In genomic region chr15:58307313-58307961, GRCh38 we compare ENCODE assay signal across 13 cellular contexts.
DNase-seq lines count a peak whose midpoint lies in the region; ATAC-seq, FAIRE-seq and TF ChIP-seq lines count a peak whose summit lies in the region.
"Had no signal": no experiment of that assay in that cellular context is flagged by ENCODE, and none has a peak within 500 bp of the region (broad histone marks: within the 10 kb centered on the region; RNA-seq: fewer than 3 reads in every experiment).

No MANE protein-coding gene starts in this region.

- peak overlapping the region; percentile 32; the same call in 1 of the 2 replicates for H3K9ac ChIP-seq in BLaER1
- peak overlapping the region in 1 of 2 donors; percentile 55 for H3K9ac ChIP-seq in liver (ENCODE audit: low read depth in 1 of 2, low read length in 2 of 2)

- no peak overlapping the region for H3K27ac Mint-ChIP-seq in MCF 10A (ENCODE audit: low read depth, unreplicated experiment)
- H3K27ac Mint-ChIP-seq: T-helper 17 cell had no signal

- H3K9me3 ChIP-seq in BLaER1 (peaks cover 34% of the 10 kb centered on the region), liver (ENCODE audit: control insufficient read depth in 4 of 4, low read length in 3 of 4) (no peaks in the 10 kb centered on the region)

- no peak overlapping the region for H3K4me3 Mint-ChIP-seq in MCF 10A (ENCODE audit: unreplicated experiment)
- H3K4me3 Mint-ChIP-seq: T-helper 17 cell had no signal

- H3K4me1 ChIP-seq in BLaER1, result peaks cover 46% of the 10 kb centered on the region
- H3K4me1 ChIP-seq in liver (ENCODE audit: control insufficient read depth in 4 of 4, insufficient read depth in 4 of 4, low read length in 3 of 4), result peaks cover 9 to 35% (median 15%) of the 10 kb centered on the region in 4 donors

- no peaks in the 10 kb centered on the region for H3K9me3 Mint-ChIP-seq in MCF 10A (ENCODE audit: unreplicated experiment)

- H3K27me3 Mint-ChIP-seq in MCF 10A (ENCODE audit: insufficient read depth, unreplicated experiment), result no peaks in the 10 kb centered on the region

- no peak for TF ChIP-seq CTCF in MCF 10A (IDR thresholded peaks at IDR 0.05; ENCODE audit: unreplicated experiment)
- TF ChIP-seq CTCF in liver (IDR thresholded peaks at IDR 0.05; ENCODE audit: low read depth, low read length, missing input control), result no peak

- H3K27ac ChIP-seq in BLaER1 (0 out of 2 replicates have a peak overlapping the region, but pooled peaks have one; percentile 55), liver (ENCODE audit: low read depth in 1 of 2, low read length in 2 of 2) (peak overlapping the region; percentile 84 to 89)
- H3K27ac ChIP-seq: HL-60 had no signal

- H3K36me3 ChIP-seq in BLaER1 (no peaks in the 10 kb centered on the region), liver (ENCODE audit: control insufficient read depth in 4 of 4, insufficient read depth in 3 of 4, low read depth in 1 of 4, low read length in 3 of 4) (no peaks in the 10 kb centered on the region)

- no TSS peak for BruUV-seq in MCF 10A (replicated peaks; lab: Mats Ljungman, UMichigan)

- H3K4me2 ChIP-seq in BLaER1, result peak overlapping the region; percentile 60

- intact Hi-C loops in MCF 10A (cut with micrococcal nuclease), result no loop called here

- ATAC-seq in GM18870 (IDR thresholded peaks at IDR 0.05; ENCODE audit: unreplicated experiment) (no peak), GM19023 (IDR thresholded peaks at IDR 0.05; ENCODE audit: unreplicated experiment) (no peak), GM21576 (IDR thresholded peaks at IDR 0.05; ENCODE audit: unreplicated experiment) (no peak)
- ATAC-seq: T-helper 17 cell had no signal

- H3K27me3 ChIP-seq in BLaER1 (no peaks in the 10 kb centered on the region), liver (ENCODE audit: control insufficient read depth in 4 of 4, insufficient read depth in 4 of 4, low read length in 3 of 4) (no peaks in the 10 kb centered on the region)
- H3K27me3 ChIP-seq: dorsolateral prefrontal cortex had no signal

- WGBS in liver, result 49% methylated on average over 6 of the region's 6 CpGs

- no peak for FAIRE-seq in urothelium cell line (lab: Jason Lieb, UNC)
- FAIRE-seq: D721Med had no signal

- POLR2A ChIA-PET in MCF 10A (lab: Yijun Ruan, JAX), result no interaction called here

- CTCF ChIA-PET in MCF 10A (lab: Yijun Ruan, JAX), result interaction anchor here (0.7 kb wide), 1 partner anchor 90 kb away, joined by 4 read pairs; no protein-coding TSS in a partner anchor

- H3K36me3 Mint-ChIP-seq in MCF 10A (ENCODE audit: insufficient read depth, unreplicated experiment), result no peaks in the 10 kb centered on the region

- peak; percentile 4 for DNase-seq in NCI-H2171 (lab: John Stamatoyannopoulos, UW)
- peak; percentile 34 for DNase-seq in MCF 10A (ENCODE audit: unreplicated experiment)
- no peak for DNase-seq in urothelium cell line (ENCODE audit: low spot score)
- DNase-seq: activated T-cell treated with anti-CD3 and anti-CD28 coated beads, Interleukin-2, amount 50 U/mL, for 48 hours; dorsolateral prefrontal cortex; T-helper 17 cell had no signal

- no peaks in the 10 kb centered on the region for H4K20me1 ChIP-seq in BLaER1

- TF ChIP-seq RAD21 in liver (IDR thresholded peaks at IDR 0.05), result peak in 1 of 2 donors; percentile 10

- H3K4me3 ChIP-seq in BLaER1 (no peak overlapping the region), liver (ENCODE audit: low read depth in 1 of 3, low read length in 3 of 3) (no peak overlapping the region)
- H3K4me3 ChIP-seq: dorsolateral prefrontal cortex had no signal

- peaks cover 5% of the 10 kb centered on the region for H3K4me1 Mint-ChIP-seq in MCF 10A (ENCODE audit: insufficient read depth, unreplicated experiment)

TF ChIP-seq in liver, 16 proteins besides CTCF, POLR2A, EP300 and RAD21:
- TF ChIP-seq ATF3 (IDR thresholded peaks at IDR 0.05), result no peak
- TF ChIP-seq FOXA1 (IDR thresholded peaks at IDR 0.05), result no peak
- no peak for TF ChIP-seq SP1 (IDR thresholded peaks at IDR 0.05)
- peak; percentile 29 for TF ChIP-seq YY1 (IDR thresholded peaks at IDR 0.05)
- no peak for TF ChIP-seq ZBTB33 (IDR thresholded peaks at IDR 0.05)
- no peak for TF ChIP-seq TAF1 (conservative IDR thresholded peaks at IDR 0.05)
- TF ChIP-seq NR2F2 (IDR thresholded peaks at IDR 0.05), result no peak
- peak in 1 of 2 donors; percentile 37 for TF ChIP-seq HNF4A (conservative IDR thresholded peaks at IDR 0.05)
- TF ChIP-seq EGR1 (IDR thresholded peaks at IDR 0.05; ENCODE audit: low read depth in 2 of 2), result no peak
- TF ChIP-seq RXRA (IDR thresholded peaks at IDR 0.05), result peak in 1 of 2 donors; percentile 41
- no peak for TF ChIP-seq FOXA2 (IDR thresholded peaks at IDR 0.05)
- peak in 1 of 2 donors; percentile 36 for TF ChIP-seq JUND (IDR thresholded peaks at IDR 0.05)
- TF ChIP-seq REST (IDR thresholded peaks at IDR 0.05), result no peak
- no peak for TF ChIP-seq GABPA (IDR thresholded peaks at IDR 0.05 in 1 of 2, conservative IDR thresholded peaks at IDR 0.05 in 1 of 2)
- TF ChIP-seq HNF4G (IDR thresholded peaks at IDR 0.05), result no peak
- TF ChIP-seq MAX (IDR thresholded peaks at IDR 0.05), result peak; percentile 25
